8 cellular contexts compared by ENCODE assay signal in the genomic region with DNA sequence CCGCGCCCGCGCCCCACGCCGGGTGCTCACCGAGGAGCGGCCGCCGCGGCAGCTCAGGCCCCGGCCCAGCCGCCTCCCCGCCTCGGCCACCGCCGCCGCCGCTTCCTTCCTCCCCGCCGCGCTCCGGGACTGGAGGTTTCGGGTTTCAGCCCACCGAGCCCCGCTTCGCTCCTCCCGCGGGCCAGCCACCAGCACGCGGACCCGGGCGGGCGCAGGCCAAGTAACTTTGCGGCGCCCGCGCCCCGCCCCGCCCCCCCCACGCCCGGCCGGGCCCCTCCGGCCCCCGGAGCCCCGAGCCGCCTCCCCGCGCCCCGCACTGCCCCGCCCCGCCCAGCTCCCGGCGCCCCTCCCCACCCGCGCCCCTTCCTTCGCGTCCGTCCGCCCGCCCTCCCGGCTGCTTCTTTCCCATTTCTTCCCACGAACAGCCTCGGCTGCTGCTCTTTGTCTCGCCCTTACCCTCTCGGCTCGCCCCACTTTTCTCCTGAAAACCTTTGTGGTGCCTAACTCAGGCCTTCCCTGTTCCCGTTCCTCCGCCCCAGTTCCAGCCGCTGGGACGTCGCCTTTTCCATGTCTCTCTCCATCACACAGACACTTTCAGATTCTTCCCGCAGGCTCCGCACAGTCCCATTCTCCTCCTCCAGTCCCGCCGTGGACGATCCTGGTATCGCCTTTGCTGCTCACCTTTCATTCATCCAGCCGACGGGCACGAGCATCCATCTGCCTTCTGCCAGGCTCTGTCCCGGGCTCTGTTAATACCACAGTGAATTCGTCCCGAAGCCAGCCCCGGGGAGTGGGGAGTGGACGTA.
A peak's percentile ranks its signal among the peaks of the same experiment; 100 is the strongest.
DNase-seq lines count a peak whose midpoint lies in the region; ATAC-seq and TF ChIP-seq lines count a peak whose summit lies in the region.

A gene with protein sequence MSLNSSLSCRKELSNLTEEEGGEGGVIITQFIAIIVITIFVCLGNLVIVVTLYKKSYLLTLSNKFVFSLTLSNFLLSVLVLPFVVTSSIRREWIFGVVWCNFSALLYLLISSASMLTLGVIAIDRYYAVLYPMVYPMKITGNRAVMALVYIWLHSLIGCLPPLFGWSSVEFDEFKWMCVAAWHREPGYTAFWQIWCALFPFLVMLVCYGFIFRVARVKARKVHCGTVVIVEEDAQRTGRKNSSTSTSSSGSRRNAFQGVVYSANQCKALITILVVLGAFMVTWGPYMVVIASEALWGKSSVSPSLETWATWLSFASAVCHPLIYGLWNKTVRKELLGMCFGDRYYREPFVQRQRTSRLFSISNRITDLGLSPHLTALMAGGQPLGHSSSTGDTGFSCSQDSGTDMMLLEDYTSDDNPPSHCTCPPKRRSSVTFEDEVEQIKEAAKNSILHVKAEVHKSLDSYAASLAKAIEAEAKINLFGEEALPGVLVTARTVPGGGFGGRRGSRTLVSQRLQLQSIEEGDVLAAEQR (minus strand): TSS at position 222 of the 806 bp plus-strand sequence. CDS start 32,080 bp downstream, outside the sequence.

- no peak for TF ChIP-seq CTCF in GM06990 (IDR thresholded peaks at IDR 0.05; ENCODE audit: insufficient read depth, low read length, poor library complexity, severe bottlenecking)
- TF ChIP-seq CTCF in coronary artery (IDR thresholded peaks at IDR 0.05) = no peak

- H3K27ac ChIP-seq in coronary artery = peak within 1 kb of the TSS; percentile 78 to 89

- DNase-seq in GM06990 (ENCODE audit: extremely low read depth, insufficient read length) (peak; percentile 27), HuH-7.5 (ENCODE audit: low spot score) (peak; percentile 43), T-helper 9 cell (peak; percentile 14), coronary artery (ENCODE audit: low spot score) (no peak), kidney tubule cell (ENCODE audit: low spot score) (peak; percentile 53)
- DNase-seq in stimulated activated CD4-positive, alpha-beta T cell treated with anti-CD3 and anti-CD28 coated beads, Interleukin-12 subunit alpha, Interleukin-12 subunit beta, amount 100 ng/mL, for 48 hours (ENCODE audit: low read depth in 2 of 3, low spot score in 1 of 3) = peak in 2 of 3 donors; percentile 3 to 9

- H3K36me3 ChIP-seq in GM06990 (ENCODE audit: control insufficient read depth, insufficient read depth, low read length) = no peaks in the 10 kb centered on the region

- peaks cover 8% of the 10 kb centered on the region for H3K27me3 ChIP-seq in GM06990 (replicated peaks; ENCODE audit: control insufficient read depth, insufficient read depth, low read length)

- ATAC-seq in GM18517 (IDR thresholded peaks at IDR 0.05; ENCODE audit: unreplicated experiment) = no peak
- no peak for ATAC-seq in HG03196 (IDR thresholded peaks at IDR 0.05; ENCODE audit: unreplicated experiment)

- H3K4me3 ChIP-seq in GM06990 (replicated peaks; ENCODE audit: low read depth, low read length) (peak within 1 kb of the TSS; percentile 63), coronary artery (peak within 1 kb of the TSS; percentile 81)
